ENCODE assay signal across 9 cellular contexts in genomic region chr20:31712112-31712553, GRCh38. TPM values are rescaled to one million over a fixed set of nuclear protein-coding genes. Genes with fewer than 3 reads are reported as not detected.
DNase-seq lines count a peak whose midpoint lies in the region; ATAC-seq, FAIRE-seq and TF ChIP-seq lines count a peak whose summit lies in the region.
"Had no signal": no experiment of that assay in that cellular context is flagged by ENCODE, and none has a peak within 500 bp of the region (broad histone marks: within the 10 kb centered on the region; RNA-seq: fewer than 3 reads in every experiment).

No MANE protein-coding gene starts in this region.

- H3K9ac ChIP-seq in HepG2 (ENCODE audit: insufficient read depth, low read depth, low read length) = peak overlapping the region; percentile 59

- peaks cover 15% of the 10 kb centered on the region for H4K20me1 ChIP-seq in HepG2 (ENCODE audit: insufficient read depth, low read length)

- peak overlapping the region; percentile 97 for H3K27ac Mint-ChIP-seq in activated CD8-positive, alpha-beta T cell treated with anti-CD3 and anti-CD28 coated beads for 36 hours
- no peak overlapping the region for H3K27ac Mint-ChIP-seq in activated CD8-positive, alpha-beta T cell treated with anti-CD3 and anti-CD28 coated beads, Interleukin-2, amount 10 ng/mL, durations not matched to agents 7 days and 5 days
- peak overlapping the region; percentile 97 for H3K27ac Mint-ChIP-seq in type B pancreatic cell

- no peak for TF ChIP-seq RAD21 in HepG2 (CRISPR knock-in tag; IDR thresholded peaks at IDR 0.05)

- POLR2A ChIA-PET in activated CD8-positive, alpha-beta T cell treated with anti-CD3 and anti-CD28 coated beads for 36 hours (lab: Charles Lee) = interaction anchor here (0.7 to 4.5 kb wide), 4 partner anchors 10 to 51 kb away, joined by 3 to 27 read pairs (median 4); partner anchors contain the start of gene BCL2L1
- POLR2A ChIA-PET in activated CD8-positive, alpha-beta T cell treated with anti-CD3 and anti-CD28 coated beads, Interleukin-2, amount 10 ng/mL, durations not matched to agents 7 days and 5 days (lab: Charles Lee) = interaction anchor here (1.1 to 1.6 kb wide), 2 partner anchors 9 to 11 kb away, joined by 4 to 7 read pairs; partner anchors contain the start of gene BCL2L1
- POLR2A ChIA-PET in HepG2 (lab: Yijun Ruan, JAX) = interaction anchor here (1.0 to 33.2 kb wide), 12 partner anchors 2 to 139 kb away, joined by 4 to 2822 read pairs (median 18); partner anchors contain the start of genes BCL2L1, ID1 and TPX2

- ATAC-seq in activated CD8-positive, alpha-beta T cell treated with anti-CD3 and anti-CD28 coated beads for 36 hours = no peak
- ATAC-seq in activated CD8-positive, alpha-beta T cell treated with anti-CD3 and anti-CD28 coated beads, Interleukin-2, amount 10 ng/mL, durations not matched to agents 7 days and 5 days = no peak
- ATAC-seq in HepG2 (peak; percentile 3; the same call in 2 of the 3 replicates), GM18511 (IDR thresholded peaks at IDR 0.05; ENCODE audit: unreplicated experiment) (no peak)

- H3K36me3 Mint-ChIP-seq in activated CD8-positive, alpha-beta T cell treated with anti-CD3 and anti-CD28 coated beads for 36 hours (ENCODE audit: low read depth) = peaks cover 90% of the 10 kb centered on the region
- peaks cover 84% of the 10 kb centered on the region for H3K36me3 Mint-ChIP-seq in activated CD8-positive, alpha-beta T cell treated with anti-CD3 and anti-CD28 coated beads, Interleukin-2, amount 10 ng/mL, durations not matched to agents 7 days and 5 days (ENCODE audit: low read depth)
- H3K36me3 Mint-ChIP-seq in type B pancreatic cell = peaks cover 61% of the 10 kb centered on the region

- no peak for FAIRE-seq in HepG2 (lab: Jason Lieb, UNC)

- H3K4me2 ChIP-seq in HepG2 (ENCODE audit: low read depth, low read length) = peak overlapping the region; percentile 64

- H3K9me3 Mint-ChIP-seq in activated CD8-positive, alpha-beta T cell treated with anti-CD3 and anti-CD28 coated beads for 36 hours = no peaks in the 10 kb centered on the region
- H3K9me3 Mint-ChIP-seq in activated CD8-positive, alpha-beta T cell treated with anti-CD3 and anti-CD28 coated beads, Interleukin-2, amount 10 ng/mL, durations not matched to agents 7 days and 5 days (ENCODE audit: insufficient read depth) = no peaks in the 10 kb centered on the region
- peaks cover 4% of the 10 kb centered on the region for H3K9me3 Mint-ChIP-seq in type B pancreatic cell
- H3K9me3 Mint-ChIP-seq: neural crest cell had no signal

- peaks cover 0 to 17% of the 10 kb centered on the region in 2 donors for H3K36me3 ChIP-seq in adrenal gland (replicated peaks in 1 of 2)
- H3K36me3 ChIP-seq in HepG2 (replicated peaks in 1 of 2; ENCODE audit: control insufficient read depth in 1 of 2, insufficient read depth in 2 of 2, low read length in 2 of 2) = peaks cover 38 to 84% of the 10 kb centered on the region in 2 experiments

- 25 to 42% (median 29%) methylated on average over 5 of the region's 5 CpGs for WGBS in adrenal gland, 4 donors
- WGBS in HepG2 (ENCODE audit: low lambda C conversion rate) = 61% methylated on average over 5 of the region's 5 CpGs

- H3K79me2 ChIP-seq in HepG2 (ENCODE audit: insufficient read depth, low read length) = peaks cover 93% of the 10 kb centered on the region

- no peak for TF ChIP-seq CTCF in activated CD8-positive, alpha-beta T cell treated with anti-CD3 and anti-CD28 coated beads for 36 hours (IDR thresholded peaks at IDR 0.05)
- no peak for TF ChIP-seq CTCF in adrenal gland (IDR thresholded peaks at IDR 0.05)
- no peak for TF ChIP-seq CTCF in HepG2 (CRISPR knock-in tag; IDR thresholded peaks at IDR 0.05)
- TF ChIP-seq CTCF in type B pancreatic cell (conservative IDR thresholded peaks at IDR 0.05) = no peak

- H3K4me1 ChIP-seq in adrenal gland (replicated peaks in 1 of 2) = peaks cover 65 to 85% of the 10 kb centered on the region in 2 donors
- peaks cover 99% of the 10 kb centered on the region for H3K4me1 ChIP-seq in HepG2 (ENCODE audit: insufficient read depth, low read length)

- TF ChIP-seq EP300 in HepG2 (IDR thresholded peaks at IDR 0.05; ENCODE audit: low read depth in 2 of 2, low read length in 2 of 2) (no peak), HepG2 (CRISPR knock-in tag; IDR thresholded peaks at IDR 0.05; ENCODE audit: borderline replicate concordance) (no peak)

- no peaks in the 10 kb centered on the region for H3K27me3 ChIP-seq in adrenal gland
- H3K27me3 ChIP-seq in HepG2 (ENCODE audit: control insufficient read depth in 1 of 2, insufficient read depth in 2 of 2, low read length in 2 of 2) = no peaks in the 10 kb centered on the region

- no peak for TF ChIP-seq POLR2A in adrenal gland (IDR thresholded peaks at IDR 0.05)
- peak in 1 of 2 experiments; percentile 45; a peak in 1 of 4 replicates for TF ChIP-seq POLR2A in HepG2 (IDR thresholded peaks at IDR 0.05; ENCODE audit: insufficient read depth in 1 of 2, low read depth in 2 of 2, low read length in 2 of 2)

- no peak overlapping the region for H2AFZ ChIP-seq in HepG2 (ENCODE audit: low read length)

- no TSS peak for BruUV-seq in HepG2 (replicated peaks; lab: Mats Ljungman, UMichigan)

- intact Hi-C loops in activated CD8-positive, alpha-beta T cell treated with anti-CD3 and anti-CD28 coated beads for 36 hours (cut with micrococcal nuclease) = no loop called here
- intact Hi-C loops in adrenal gland (cut with DNase I) = no loop called here
- intact Hi-C loops in HepG2 (cut with micrococcal nuclease; ENCODE audit: unreplicated experiment) = loop anchor here (1.0 to 2.0 kb wide), 3 partner anchors 8 to 15 kb away; no protein-coding TSS in a partner anchor

- H3K9me3 ChIP-seq in adrenal gland (replicated peaks in 1 of 3) (no peaks in the 10 kb centered on the region), HepG2 (ENCODE audit: low read length) (no peaks in the 10 kb centered on the region)

- no peaks in the 10 kb centered on the region for H3K27me3 Mint-ChIP-seq in activated CD8-positive, alpha-beta T cell treated with anti-CD3 and anti-CD28 coated beads for 36 hours
- no peaks in the 10 kb centered on the region for H3K27me3 Mint-ChIP-seq in activated CD8-positive, alpha-beta T cell treated with anti-CD3 and anti-CD28 coated beads, Interleukin-2, amount 10 ng/mL, durations not matched to agents 7 days and 5 days (ENCODE audit: low read depth)
- H3K27me3 Mint-ChIP-seq in type B pancreatic cell = no peaks in the 10 kb centered on the region

- in situ Hi-C loops in HepG2 (cut with HindIII; ENCODE audit: extremely low pct_ligation_motif_present, low pct_unique_long_range_greater_than_20kb) = no loop called here

- CTCF ChIA-PET in activated CD8-positive, alpha-beta T cell treated with anti-CD3 and anti-CD28 coated beads for 36 hours (lab: Charles Lee) = interaction anchor here (0.6 to 5.6 kb wide), 4 partner anchors 12 to 78 kb away, joined by 3 to 27 read pairs (median 6); partner anchors contain the start of gene BCL2L1
- CTCF ChIA-PET in activated CD8-positive, alpha-beta T cell treated with anti-CD3 and anti-CD28 coated beads, Interleukin-2, amount 10 ng/mL, durations not matched to agents 7 days and 5 days (lab: Charles Lee) = interaction anchor here (0.9 to 6.2 kb wide), 6 partner anchors 7 to 99 kb away, joined by 3 to 57 read pairs (median 10); partner anchors contain the start of gene BCL2L1
- CTCF ChIA-PET in HepG2 (lab: Yijun Ruan, JAX; ENCODE audit: low intra/inter-chr PET ratio, low total read pairs) = no interaction called here

- H3K4me1 Mint-ChIP-seq in activated CD8-positive, alpha-beta T cell treated with anti-CD3 and anti-CD28 coated beads for 36 hours (ENCODE audit: low read depth) = peaks cover 89% of the 10 kb centered on the region
- peaks cover 88% of the 10 kb centered on the region for H3K4me1 Mint-ChIP-seq in activated CD8-positive, alpha-beta T cell treated with anti-CD3 and anti-CD28 coated beads, Interleukin-2, amount 10 ng/mL, durations not matched to agents 7 days and 5 days (ENCODE audit: low read depth)
- peaks cover 67% of the 10 kb centered on the region for H3K4me1 Mint-ChIP-seq in type B pancreatic cell (ENCODE audit: unreplicated experiment)

- peak overlapping the region; percentile 42 for H3K4me3 Mint-ChIP-seq in activated CD8-positive, alpha-beta T cell treated with anti-CD3 and anti-CD28 coated beads for 36 hours
- no peak overlapping the region for H3K4me3 Mint-ChIP-seq in activated CD8-positive, alpha-beta T cell treated with anti-CD3 and anti-CD28 coated beads, Interleukin-2, amount 10 ng/mL, durations not matched to agents 7 days and 5 days
- peak overlapping the region; percentile 83 for H3K4me3 Mint-ChIP-seq in type B pancreatic cell

- no peak for DNase-seq in activated CD8-positive, alpha-beta T cell treated with anti-CD3 and anti-CD28 coated beads for 36 hours
- no peak for DNase-seq in activated CD8-positive, alpha-beta T cell treated with anti-CD3 and anti-CD28 coated beads, Interleukin-2, amount 10 ng/mL, durations not matched to agents 7 days and 5 days
- DNase-seq in adrenal gland = peak in 6 of 7 donors; percentile 33 to 82 (median 56)
- DNase-seq in HepG2 (ENCODE audit: low spot score) = peak; percentile 62
- no peak for DNase-seq in type B pancreatic cell (ENCODE audit: extremely low spot score, unreplicated experiment)
- no peak for DNase-seq in occipital lobe (lab: John Stamatoyannopoulos, UW)
- DNase-seq in NCI-H526 treated with DMSO at 0.1 percent for 48 hours (lab: John Stamatoyannopoulos, UW) = no peak

- H3K4me3 ChIP-seq in adrenal gland (peak overlapping the region in 1 of 4 donors; percentile 16), HepG2 (replicated peaks in 1 of 3; ENCODE audit: insufficient read depth in 1 of 3, low read depth in 2 of 3, low read length in 3 of 3) (peak overlapping the region in 2 of 3 experiments; percentile 2 to 29; a peak in 1 of 6 replicates)

- H3K27ac ChIP-seq in adrenal gland (peak overlapping the region; percentile 15 to 95 (median 90)), HepG2 (ENCODE audit: extremely low read length, insufficient read depth, low read length) (peak overlapping the region; percentile 61)

RNA-seq across cellular contexts. Expression of gene BCL2L1, which starts 10.5 kb away (rescaled TPM):
- total RNA-seq in activated CD8-positive, alpha-beta T cell treated with anti-CD3 and anti-CD28 coated beads for 36 hours = 100 to 1,000 TPM; 182 TPM
- 10 to 100 TPM; 71.4 to 73.0 TPM for total RNA-seq in activated CD8-positive, alpha-beta T cell treated with anti-CD3 and anti-CD28 coated beads, Interleukin-2, amount 10 ng/mL, durations not matched to agents 7 days and 5 days
- total RNA-seq in adrenal gland (100 to 1,000 TPM in 2 of 8 donors, 10 to 100 TPM in 6; 53.8 to 143 (median 84.6) TPM), HepG2 (2016; rRNA removed; fragmentation: Illumina TruSeq; extraction: Trizol) (164 and 200 TPM in 2 replicates), type B pancreatic cell (ENCODE audit: low replicate concordance) (142 and 243 TPM in 2 replicates), occipital lobe (42.6 TPM)
- polyA plus RNA-seq in adrenal gland (10 to 100 TPM; 40.2 to 67.9 (median 40.8) TPM), HepG2 (2011; rRNA removed) (258 and 259 TPM in 2 replicates)
- 60.9 and 61.0 TPM in 2 replicates for total RNA-seq in HepG2 (2016; cell fraction: cytosol; rRNA removed; fragmentation: Illumina TruSeq; extraction: Trizol; ENCODE audit: low read depth)
- total RNA-seq in HepG2 (2016; cell fraction: insoluble cytoplasmic fraction; rRNA removed; fragmentation: Illumina TruSeq; extraction: Trizol) = 169 and 173 TPM in 2 replicates
- 190 and 201 TPM in 2 replicates for total RNA-seq in HepG2 (2016; cell fraction: membrane; rRNA removed; fragmentation: Illumina TruSeq; extraction: Trizol)
- total RNA-seq in HepG2 (2016; cell fraction: nucleus; rRNA removed; fragmentation: Illumina TruSeq; extraction: Trizol) = 135 and 148 TPM in 2 replicates
- 215 and 224 TPM in 2 replicates for polyA plus RNA-seq in HepG2 (2011; cell fraction: cytosol; rRNA removed)
- 123 and 146 TPM in 2 replicates for polyA plus RNA-seq in HepG2 (2011; cell fraction: nucleus; rRNA removed)
- 184 and 192 TPM in 2 replicates for polyA plus RNA-seq in HepG2 (2012)
- polyA plus RNA-seq in HepG2 (2016; cell fraction: cytosol; fragmentation: Illumina TruSeq; extraction: Trizol; ENCODE audit: low read depth) = 77.5 and 91.4 TPM in 2 replicates
- polyA plus RNA-seq in HepG2 (2016; cell fraction: insoluble cytoplasmic fraction; fragmentation: Illumina TruSeq; extraction: Trizol; ENCODE audit: low read depth) = 214 and 252 TPM in 2 replicates
- 208 and 211 TPM in 2 replicates for polyA plus RNA-seq in HepG2 (2016; cell fraction: membrane; fragmentation: Illumina TruSeq; extraction: Trizol; ENCODE audit: low read depth)
- polyA plus RNA-seq in HepG2 (2016; cell fraction: nucleus; fragmentation: Illumina TruSeq; extraction: Trizol; ENCODE audit: insufficient read depth, low read depth) = 168 and 174 TPM in 2 replicates
- polyA minus RNA-seq in HepG2 (2011; rRNA and poly(A)+ RNA removed; ENCODE audit: low replicate concordance) = 34.8 and 259 TPM in 2 replicates
- polyA minus RNA-seq in HepG2 (2011; cell fraction: cytosol; rRNA and poly(A)+ RNA removed) = 124 TPM in 2 replicates
- polyA minus RNA-seq in HepG2 (2011; cell fraction: nucleus; rRNA and poly(A)+ RNA removed) = 215 and 221 TPM in 2 replicates

RNA-seq across cellular contexts. Expression of gene TPX2, which starts 27.0 kb away (rescaled TPM):
- total RNA-seq in activated CD8-positive, alpha-beta T cell treated with anti-CD3 and anti-CD28 coated beads for 36 hours = 100 to 1,000 TPM; 112 to 113 TPM
- 100 to 1,000 TPM; 172 to 174 TPM for total RNA-seq in activated CD8-positive, alpha-beta T cell treated with anti-CD3 and anti-CD28 coated beads, Interleukin-2, amount 10 ng/mL, durations not matched to agents 7 days and 5 days
- total RNA-seq in adrenal gland (1 to 10 TPM; 2.1 to 3.4 (median 2.5) TPM), HepG2 (2016; rRNA removed; fragmentation: Illumina TruSeq; extraction: Trizol) (124 and 190 TPM in 2 replicates), type B pancreatic cell (ENCODE audit: low replicate concordance) (45.0 and 130 TPM in 2 replicates), occipital lobe (5.8 TPM)
- polyA plus RNA-seq in adrenal gland (1 to 10 TPM in 1 of 3 donors, under 1 TPM in 2; 0.40 to 3.7 (median 0.57) TPM), HepG2 (2011; rRNA removed) (20.0 and 34.3 TPM in 2 replicates)
- 19.7 and 21.4 TPM in 2 replicates for total RNA-seq in HepG2 (2016; cell fraction: cytosol; rRNA removed; fragmentation: Illumina TruSeq; extraction: Trizol; ENCODE audit: low read depth)
- total RNA-seq in HepG2 (2016; cell fraction: insoluble cytoplasmic fraction; rRNA removed; fragmentation: Illumina TruSeq; extraction: Trizol) = 123 and 174 TPM in 2 replicates
- 59.2 and 59.7 TPM in 2 replicates for total RNA-seq in HepG2 (2016; cell fraction: membrane; rRNA removed; fragmentation: Illumina TruSeq; extraction: Trizol)
- total RNA-seq in HepG2 (2016; cell fraction: nucleus; rRNA removed; fragmentation: Illumina TruSeq; extraction: Trizol) = 91.9 and 95.0 TPM in 2 replicates
- 21.1 and 21.9 TPM in 2 replicates for polyA plus RNA-seq in HepG2 (2011; cell fraction: cytosol; rRNA removed)
- polyA plus RNA-seq in HepG2 (2011; cell fraction: nucleus; rRNA removed) = 16.5 and 21.6 TPM in 2 replicates
- 28.3 and 61.6 TPM in 2 replicates for polyA plus RNA-seq in HepG2 (2012)
- 8.4 and 9.3 TPM in 2 replicates for polyA plus RNA-seq in HepG2 (2016; cell fraction: cytosol; fragmentation: Illumina TruSeq; extraction: Trizol; ENCODE audit: low read depth)
- polyA plus RNA-seq in HepG2 (2016; cell fraction: insoluble cytoplasmic fraction; fragmentation: Illumina TruSeq; extraction: Trizol; ENCODE audit: low read depth) = 186 and 207 TPM in 2 replicates
- 30.8 and 32.2 TPM in 2 replicates for polyA plus RNA-seq in HepG2 (2016; cell fraction: membrane; fragmentation: Illumina TruSeq; extraction: Trizol; ENCODE audit: low read depth)
- polyA plus RNA-seq in HepG2 (2016; cell fraction: nucleus; fragmentation: Illumina TruSeq; extraction: Trizol; ENCODE audit: insufficient read depth, low read depth) = 122 and 124 TPM in 2 replicates
- 23.1 and 74.5 TPM in 2 replicates for polyA minus RNA-seq in HepG2 (2011; rRNA and poly(A)+ RNA removed; ENCODE audit: low replicate concordance)
- 31.8 and 39.1 TPM in 2 replicates for polyA minus RNA-seq in HepG2 (2011; cell fraction: cytosol; rRNA and poly(A)+ RNA removed)
- polyA minus RNA-seq in HepG2 (2011; cell fraction: nucleus; rRNA and poly(A)+ RNA removed) = 42.3 and 53.4 TPM in 2 replicates

Comparison
In these comparisons a context has a peak if more than half of its experiments do, and no peak if none do; other contexts are left out.
1. DNase-seq: peak in adrenal gland (6 of 7) and HepG2 (single experiment); none in activated CD8-positive, alpha-beta T cell treated with anti-CD3 and anti-CD28 coated beads for 36 hours (single experiment), activated CD8-positive, alpha-beta T cell treated with anti-CD3 and anti-CD28 coated beads, Interleukin-2, amount 10 ng/mL, durations not matched to agents 7 days and 5 days (single experiment), type B pancreatic cell (single experiment), occipital lobe (single experiment) and NCI-H526 treated with DMSO at 0.1 percent for 48 hours (single experiment).